ENCODE assay signal across 11 cellular contexts in the genomic region with DNA sequence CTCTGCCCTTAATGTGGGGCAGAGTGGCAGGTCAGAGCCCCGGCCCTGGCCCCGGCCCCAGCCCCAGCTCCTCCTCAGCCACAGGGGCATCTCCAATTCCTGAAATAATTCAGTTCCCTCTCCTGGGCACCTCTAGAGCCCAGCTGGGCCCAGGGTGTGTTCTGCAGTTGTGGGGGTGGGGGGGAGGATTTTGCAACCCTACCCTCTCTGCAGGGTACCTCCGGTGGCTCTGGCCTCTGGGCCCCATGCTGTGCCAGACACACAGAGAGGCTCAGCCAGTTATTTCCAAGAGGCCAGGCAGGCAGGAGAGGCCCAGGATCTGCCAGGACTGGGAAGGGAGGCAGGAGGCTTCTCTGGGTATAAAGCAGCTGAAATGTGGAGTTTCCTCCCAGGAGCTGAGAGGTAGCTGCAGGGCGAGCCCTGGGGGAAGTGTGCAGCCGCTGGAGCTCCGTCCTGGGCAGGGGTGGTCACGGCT. TPM values are rescaled to one million over a fixed set of nuclear protein-coding genes. Genes with fewer than 3 reads are reported as not detected.
DNase-seq lines count a peak whose midpoint lies in the region; ATAC-seq lines count a peak whose summit lies in the region.
"Had no signal": no experiment of that assay in that cellular context is flagged by ENCODE, and none has a peak within 500 bp of the region (broad histone marks: within the 10 kb centered on the region; RNA-seq: fewer than 3 reads in every experiment).

No MANE protein-coding gene starts in this region.

- peak overlapping the region in 2 of 3 donors; percentile 73 to 87 for H3K27ac Mint-ChIP-seq in IgD-negative memory B cell
- peak overlapping the region; percentile 70 to 90 for H3K27ac Mint-ChIP-seq in natural killer cell treated with Interleukin-12 subunit alpha and Interleukin-12 subunit beta and Interleukin-15 and Interleukin-18, amount 100 ng/mL, for 72 hours

- no peaks in the 10 kb centered on the region for H3K27me3 Mint-ChIP-seq in IgD-negative memory B cell
- H3K27me3 Mint-ChIP-seq in natural killer cell treated with Interleukin-12 subunit alpha and Interleukin-12 subunit beta and Interleukin-15 and Interleukin-18, amount 100 ng/mL, for 72 hours = no peaks in the 10 kb centered on the region

- H3K4me3 Mint-ChIP-seq in IgD-negative memory B cell = peak overlapping the region in 1 of 4 donors; percentile 70
- no peak overlapping the region for H3K4me3 Mint-ChIP-seq in natural killer cell treated with Interleukin-12 subunit alpha and Interleukin-12 subunit beta and Interleukin-15 and Interleukin-18, amount 100 ng/mL, for 72 hours

- H3K9me3 Mint-ChIP-seq in IgD-negative memory B cell = no peaks in the 10 kb centered on the region
- peaks cover 4% of the 10 kb centered on the region for H3K9me3 Mint-ChIP-seq in natural killer cell treated with Interleukin-12 subunit alpha and Interleukin-12 subunit beta and Interleukin-15 and Interleukin-18, amount 100 ng/mL, for 72 hours

- peaks cover 13 to 15% (median 14%) of the 10 kb centered on the region in 3 donors for H3K4me1 Mint-ChIP-seq in IgD-negative memory B cell
- H3K4me1 Mint-ChIP-seq in natural killer cell treated with Interleukin-12 subunit alpha and Interleukin-12 subunit beta and Interleukin-15 and Interleukin-18, amount 100 ng/mL, for 72 hours (ENCODE audit: low read depth in 2 of 2) = peaks cover 21 to 32% of the 10 kb centered on the region in 2 donors

- DNase-seq in NCI-H2081 (lab: John Stamatoyannopoulos, UW) = peak; percentile 26 to 48
- no peak for DNase-seq in NCI-H2081 treated with DMSO at 0.1 percent for 48 hours (lab: John Stamatoyannopoulos, UW)
- peak; percentile 42 for DNase-seq in UCSD-AML1 (lab: John Stamatoyannopoulos, UW; ENCODE audit: unreplicated experiment)
- no peak for DNase-seq in natural killer cell treated with Interleukin-12 subunit alpha and Interleukin-12 subunit beta and Interleukin-15 and Interleukin-18, amount 100 ng/mL, for 72 hours (ENCODE audit: low spot score)
- no peak for DNase-seq in globus pallidus (ENCODE audit: low spot score)
- DNase-seq: activated naive CD4-positive, alpha-beta T cell treated with Interleukin-2 at 50 U/mL for 16 hours; NCI-H226; nucleus accumbens had no signal

- ATAC-seq in natural killer cell treated with Interleukin-12 subunit alpha and Interleukin-12 subunit beta and Interleukin-15 and Interleukin-18, amount 100 ng/mL, for 72 hours = no peak
- ATAC-seq in GM18519 (IDR thresholded peaks at IDR 0.05; ENCODE audit: low FRiP score, unreplicated experiment) = no peak
- no peak for ATAC-seq in HG02759 (IDR thresholded peaks at IDR 0.05; ENCODE audit: unreplicated experiment)

- no peaks in the 10 kb centered on the region for H3K36me3 Mint-ChIP-seq in IgD-negative memory B cell
- no peaks in the 10 kb centered on the region for H3K36me3 Mint-ChIP-seq in natural killer cell treated with Interleukin-12 subunit alpha and Interleukin-12 subunit beta and Interleukin-15 and Interleukin-18, amount 100 ng/mL, for 72 hours

RNA-seq across cellular contexts. Expression of gene PWWP2B, which starts 47.9 kb away (rescaled TPM):
- polyA plus RNA-seq in IgD-negative memory B cell = 9.0 TPM
- total RNA-seq in natural killer cell treated with Interleukin-12 subunit alpha and Interleukin-12 subunit beta and Interleukin-15 and Interleukin-18, amount 100 ng/mL, for 72 hours = 10 to 100 TPM; 15.2 to 17.9 TPM

Comparison
In these comparisons a context has a peak if more than half of its experiments do, and no peak if none do; other contexts are left out.
1. DNase-seq: peak in NCI-H2081 (2 of 2) and UCSD-AML1 (single experiment); none in NCI-H2081 treated with DMSO at 0.1 percent for 48 hours (single experiment), natural killer cell treated with Interleukin-12 subunit alpha and Interleukin-12 subunit beta and Interleukin-15 and Interleukin-18, amount 100 ng/mL, for 72 hours (single experiment) and globus pallidus (single experiment).